In the genomic region with DNA sequence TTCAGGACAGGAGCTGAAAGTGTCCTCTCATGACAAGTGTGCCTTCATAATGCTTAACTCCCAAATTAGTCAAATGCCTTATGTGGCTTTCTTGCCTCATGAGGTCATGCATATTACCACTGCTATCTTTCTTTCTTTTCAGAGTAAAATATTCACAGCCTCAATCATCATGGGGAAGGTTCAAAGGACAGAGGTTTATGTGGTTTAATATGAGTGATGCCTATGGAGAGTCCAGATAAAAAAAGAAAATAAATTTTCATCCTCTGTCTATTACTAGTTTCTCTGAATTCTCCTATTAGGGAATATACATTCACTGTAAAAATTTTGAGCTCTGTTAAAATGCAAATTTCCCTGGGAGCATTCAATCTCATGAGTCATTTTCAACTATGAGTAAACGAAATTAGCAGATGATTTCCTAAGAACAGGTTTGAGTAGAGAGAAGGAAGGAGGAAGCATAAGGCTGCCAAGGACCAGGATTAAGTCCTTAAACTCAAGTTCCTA, we compare ENCODE assay signal across 16 cellular contexts.
DNase-seq lines count a peak whose midpoint lies in the region; ATAC-seq, FAIRE-seq and TF ChIP-seq lines count a peak whose summit lies in the region.
"Had no signal": no experiment of that assay in that cellular context is flagged by ENCODE, and none has a peak within 500 bp of the region (broad histone marks: within the 10 kb centered on the region; RNA-seq: fewer than 3 reads in every experiment).

No MANE protein-coding gene starts in this region.

- DNase-seq in HCEC 1CT = peak; percentile 80
- DNase-seq in KBM-7 = peak; percentile 6
- DNase-seq in epithelial cell of esophagus (ENCODE audit: low read depth) = peak; percentile 77
- DNase-seq in HepG2 (ENCODE audit: low spot score) = no peak
- no peak for DNase-seq in adrenal gland
- no peak for DNase-seq in GM19238 (ENCODE audit: insufficient read length, low spot score)
- DNase-seq: activated naive CD4-positive, alpha-beta T cell treated with anti-CD3 and anti-CD28 coated beads, Interleukin-2, amount 10 ng/mL, durations not matched to agents 7 days and 5 days; HFFc6; NCI-H1048; occipital lobe; transverse colon had no signal

- no peak for FAIRE-seq in HepG2 (lab: Jason Lieb, UNC)
- FAIRE-seq: endothelial cell of umbilical vein, keratinocyte had no signal

- H3K9me3 ChIP-seq in HepG2 (ENCODE audit: low read length) (no peaks in the 10 kb centered on the region), adrenal gland (replicated peaks in 1 of 3) (no peaks in the 10 kb centered on the region)
- H3K9me3 ChIP-seq: transverse colon had no signal

- CTCF ChIA-PET in HepG2 (lab: Yijun Ruan, JAX; ENCODE audit: low intra/inter-chr PET ratio, low total read pairs) = no interaction called here

- H3K4me2 ChIP-seq in HepG2 (ENCODE audit: low read depth, low read length) = no peak overlapping the region

- POLR2A ChIA-PET in HepG2 (lab: Yijun Ruan, JAX) = no interaction called here

- WGBS in HepG2 (ENCODE audit: low lambda C conversion rate) = 0% methylated on average over 1 of the region's 1 CpG
- 10 to 33% (median 17%) methylated on average over 1 of the region's 1 CpG for WGBS in adrenal gland, 4 donors

- peak; percentile 48 for ATAC-seq in GM18498 (IDR thresholded peaks at IDR 0.05; ENCODE audit: unreplicated experiment)
- ATAC-seq in HepG2 = no peak
- ATAC-seq in HG02588 (IDR thresholded peaks at IDR 0.05; ENCODE audit: unreplicated experiment) = no peak

- H3K79me2 ChIP-seq in HepG2 (ENCODE audit: insufficient read depth, low read length) = no peaks in the 10 kb centered on the region

- TF ChIP-seq RAD21 in HepG2 (CRISPR knock-in tag; IDR thresholded peaks at IDR 0.05) = no peak

- TF ChIP-seq CTCF in epithelial cell of esophagus (IDR thresholded peaks at IDR 0.05; ENCODE audit: insufficient read depth, low read depth, low read length, missing control alignments) = no peak
- no peak for TF ChIP-seq CTCF in HepG2 (CRISPR knock-in tag; IDR thresholded peaks at IDR 0.05)
- no peak for TF ChIP-seq CTCF in adrenal gland (IDR thresholded peaks at IDR 0.05)

- H3K9ac ChIP-seq in HepG2 (ENCODE audit: insufficient read depth, low read depth, low read length) = no peak overlapping the region

- intact Hi-C loops in HepG2 (cut with micrococcal nuclease; ENCODE audit: unreplicated experiment) (no loop called here), adrenal gland (cut with DNase I) (no loop called here)

- TF ChIP-seq EP300 in HepG2 (IDR thresholded peaks at IDR 0.05; ENCODE audit: low read depth in 2 of 2, low read length in 2 of 2) = no peak
- TF ChIP-seq EP300 in HepG2 (CRISPR knock-in tag; IDR thresholded peaks at IDR 0.05; ENCODE audit: borderline replicate concordance) = no peak

- no TSS peak for BruUV-seq in HepG2 (replicated peaks; lab: Mats Ljungman, UMichigan)

- H3K27me3 ChIP-seq in HepG2 (ENCODE audit: control insufficient read depth in 1 of 2, insufficient read depth in 2 of 2, low read length in 2 of 2) = no peaks in the 10 kb centered on the region
- H3K27me3 ChIP-seq in adrenal gland = no peaks in the 10 kb centered on the region
- H3K27me3 ChIP-seq: transverse colon had no signal

- H3K27ac ChIP-seq in HepG2 (ENCODE audit: extremely low read length, insufficient read depth, low read length) = no peak overlapping the region
- H3K27ac ChIP-seq in adrenal gland = no peak overlapping the region
- H3K27ac ChIP-seq: C4-2B, transverse colon had no signal

- no peak for TF ChIP-seq POLR2A in HepG2 (IDR thresholded peaks at IDR 0.05; ENCODE audit: insufficient read depth in 1 of 2, low read depth in 2 of 2, low read length in 2 of 2)
- TF ChIP-seq POLR2A in adrenal gland (IDR thresholded peaks at IDR 0.05) = no peak

- no peak overlapping the region for H2AFZ ChIP-seq in HepG2 (ENCODE audit: low read length)

- H3K4me3 ChIP-seq in epithelial cell of esophagus (ENCODE audit: low read length) (no peak overlapping the region), HepG2 (replicated peaks in 1 of 3; ENCODE audit: insufficient read depth in 1 of 3, low read depth in 2 of 3, low read length in 3 of 3) (no peak overlapping the region), adrenal gland (no peak overlapping the region)
- H3K4me3 ChIP-seq: transverse colon had no signal

- in situ Hi-C loops in KBM-7 (cut with MboI; ENCODE audit: low pct_unique_long_range_greater_than_20kb, low sequenced_read_pairs) = no loop called here
- in situ Hi-C loops in HepG2 (cut with HindIII; ENCODE audit: extremely low pct_ligation_motif_present, low pct_unique_long_range_greater_than_20kb) = no loop called here

- H3K36me3 ChIP-seq in HepG2 (replicated peaks in 1 of 2; ENCODE audit: control insufficient read depth in 1 of 2, insufficient read depth in 2 of 2, low read length in 2 of 2) = no peaks in the 10 kb centered on the region
- no peaks in the 10 kb centered on the region for H3K36me3 ChIP-seq in adrenal gland (replicated peaks in 1 of 2)
- H3K36me3 ChIP-seq: transverse colon had no signal

- no peaks in the 10 kb centered on the region for H3K4me1 ChIP-seq in HepG2 (ENCODE audit: insufficient read depth, low read length)
- no peaks in the 10 kb centered on the region for H3K4me1 ChIP-seq in adrenal gland (replicated peaks in 1 of 2)
- H3K4me1 ChIP-seq: transverse colon had no signal

- no peaks in the 10 kb centered on the region for H4K20me1 ChIP-seq in HepG2 (ENCODE audit: insufficient read depth, low read length)

TF ChIP-seq in HepG2, 621 proteins besides CTCF, POLR2A, EP300 and RAD21 (continues in another document):
- TF ChIP-seq ZNF629 (CRISPR knock-in tag; conservative IDR thresholded peaks at IDR 0.05) (no peak), PCBP2 (optimal IDR thresholded peaks at IDR 0.05; ENCODE audit: low read depth, low read length, poor library complexity, severe bottlenecking) (no peak), NCOR1 (IDR thresholded peaks at IDR 0.05; ENCODE audit: borderline replicate concordance, low read length) (no peak), MBD4 (IDR thresholded peaks at IDR 0.05; ENCODE audit: borderline replicate concordance, low read length) (no peak), FOSL2 (CRISPR knock-in tag; IDR thresholded peaks at IDR 0.05) (no peak), ATF1 (CRISPR knock-in tag; IDR thresholded peaks at IDR 0.05) (no peak), TCF7L2 (IDR thresholded peaks at IDR 0.05; ENCODE audit: low read depth, low read length) (no peak), NFYC (CRISPR knock-in tag; IDR thresholded peaks at IDR 0.05) (no peak), SKI (IDR thresholded peaks at IDR 0.05; ENCODE audit: partially characterized antibody) (no peak), ZNF274 (CRISPR knock-in tag; IDR thresholded peaks at IDR 0.05) (no peak), RFX3 (CRISPR knock-in tag; IDR thresholded peaks at IDR 0.05) (no peak), PRMT3 (CRISPR knock-in tag; IDR thresholded peaks at IDR 0.05; ENCODE audit: borderline replicate concordance, low read depth) (no peak), KLF15 (CRISPR knock-in tag; IDR thresholded peaks at IDR 0.05; ENCODE audit: borderline replicate concordance) (no peak), MAF1 (CRISPR knock-in tag; IDR thresholded peaks at IDR 0.05; ENCODE audit: borderline replicate concordance) (no peak)
- TF ChIP-seq, protein P1, sequence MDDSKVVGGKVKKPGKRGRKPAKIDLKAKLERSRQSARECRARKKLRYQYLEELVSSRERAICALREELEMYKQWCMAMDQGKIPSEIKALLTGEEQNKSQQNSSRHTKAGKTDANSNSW (CRISPR knock-in tag; IDR thresholded peaks at IDR 0.05; ENCODE audit: borderline replicate concordance) = no peak
- TF ChIP-seq, protein P2, sequence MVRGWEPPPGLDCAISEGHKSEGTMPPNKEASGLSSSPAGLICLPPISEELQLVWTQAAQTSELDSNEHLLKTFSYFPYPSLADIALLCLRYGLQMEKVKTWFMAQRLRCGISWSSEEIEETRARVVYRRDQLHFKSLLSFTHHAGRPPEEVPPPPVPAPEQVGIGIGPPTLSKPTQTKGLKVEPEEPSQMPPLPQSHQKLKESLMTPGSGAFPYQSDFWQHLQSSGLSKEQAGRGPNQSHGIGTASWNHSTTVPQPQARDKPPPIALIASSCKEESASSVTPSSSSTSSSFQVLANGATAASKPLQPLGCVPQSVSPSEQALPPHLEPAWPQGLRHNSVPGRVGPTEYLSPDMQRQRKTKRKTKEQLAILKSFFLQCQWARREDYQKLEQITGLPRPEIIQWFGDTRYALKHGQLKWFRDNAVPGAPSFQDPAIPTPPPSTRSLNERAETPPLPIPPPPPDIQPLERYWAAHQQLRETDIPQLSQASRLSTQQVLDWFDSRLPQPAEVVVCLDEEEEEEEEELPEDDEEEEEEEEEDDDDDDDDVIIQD (CRISPR knock-in tag; IDR thresholded peaks at IDR 0.05; ENCODE audit: low read depth) = no peak
- TF ChIP-seq, protein P3, sequence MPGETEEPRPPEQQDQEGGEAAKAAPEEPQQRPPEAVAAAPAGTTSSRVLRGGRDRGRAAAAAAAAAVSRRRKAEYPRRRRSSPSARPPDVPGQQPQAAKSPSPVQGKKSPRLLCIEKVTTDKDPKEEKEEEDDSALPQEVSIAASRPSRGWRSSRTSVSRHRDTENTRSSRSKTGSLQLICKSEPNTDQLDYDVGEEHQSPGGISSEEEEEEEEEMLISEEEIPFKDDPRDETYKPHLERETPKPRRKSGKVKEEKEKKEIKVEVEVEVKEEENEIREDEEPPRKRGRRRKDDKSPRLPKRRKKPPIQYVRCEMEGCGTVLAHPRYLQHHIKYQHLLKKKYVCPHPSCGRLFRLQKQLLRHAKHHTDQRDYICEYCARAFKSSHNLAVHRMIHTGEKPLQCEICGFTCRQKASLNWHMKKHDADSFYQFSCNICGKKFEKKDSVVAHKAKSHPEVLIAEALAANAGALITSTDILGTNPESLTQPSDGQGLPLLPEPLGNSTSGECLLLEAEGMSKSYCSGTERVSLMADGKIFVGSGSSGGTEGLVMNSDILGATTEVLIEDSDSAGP (CRISPR knock-in tag; IDR thresholded peaks at IDR 0.05; ENCODE audit: borderline replicate concordance) = no peak
- TF ChIP-seq, protein P4, sequence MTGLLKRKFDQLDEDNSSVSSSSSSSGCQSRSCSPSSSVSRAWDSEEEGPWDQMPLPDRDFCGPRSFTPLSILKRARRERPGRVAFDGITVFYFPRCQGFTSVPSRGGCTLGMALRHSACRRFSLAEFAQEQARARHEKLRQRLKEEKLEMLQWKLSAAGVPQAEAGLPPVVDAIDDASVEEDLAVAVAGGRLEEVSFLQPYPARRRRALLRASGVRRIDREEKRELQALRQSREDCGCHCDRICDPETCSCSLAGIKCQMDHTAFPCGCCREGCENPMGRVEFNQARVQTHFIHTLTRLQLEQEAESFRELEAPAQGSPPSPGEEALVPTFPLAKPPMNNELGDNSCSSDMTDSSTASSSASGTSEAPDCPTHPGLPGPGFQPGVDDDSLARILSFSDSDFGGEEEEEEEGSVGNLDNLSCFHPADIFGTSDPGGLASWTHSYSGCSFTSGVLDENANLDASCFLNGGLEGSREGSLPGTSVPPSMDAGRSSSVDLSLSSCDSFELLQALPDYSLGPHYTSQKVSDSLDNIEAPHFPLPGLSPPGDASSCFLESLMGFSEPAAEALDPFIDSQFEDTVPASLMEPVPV (CRISPR knock-in tag; IDR thresholded peaks at IDR 0.05) = no peak

Comparison
In these comparisons a context has a peak if more than half of its experiments do, and no peak if none do; other contexts are left out.
1. DNase-seq: peak in HCEC 1CT (single experiment), KBM-7 (single experiment) and epithelial cell of esophagus (single experiment); none in HepG2 (single experiment), adrenal gland (0 of 7) and GM19238 (single experiment).